13 cellular contexts compared by ENCODE assay signal in genomic region chr4:14180983-14181601, GRCh38.
DNase-seq lines count a peak whose midpoint lies in the region; ATAC-seq and TF ChIP-seq lines count a peak whose summit lies in the region.
"Had no signal": no experiment of that assay in that cellular context is flagged by ENCODE, and none has a peak within 500 bp of the region (broad histone marks: within the 10 kb centered on the region; RNA-seq: fewer than 3 reads in every experiment).

No MANE protein-coding gene starts in this region.

- H4K20me1 ChIP-seq in BLaER1, result peaks cover 12% of the 10 kb centered on the region; the same call in 1 of the 2 replicates

- H3K27ac ChIP-seq in BLaER1 (no peak overlapping the region), lung (ENCODE audit: low read depth in 1 of 2, low read length in 1 of 2) (no peak overlapping the region)
- H3K27ac ChIP-seq: GM23248 had no signal

- H3K36me3 ChIP-seq in BLaER1, result no peaks in the 10 kb centered on the region
- no peaks in the 10 kb centered on the region for H3K36me3 ChIP-seq in lung (ENCODE audit: control insufficient read depth in 2 of 2, insufficient read depth in 2 of 2, low read length in 2 of 2)

- peak; percentile 12 for ATAC-seq in lung (ENCODE audit: insufficient read depth, low FRiP score)
- no peak for ATAC-seq in GM18502 (IDR thresholded peaks at IDR 0.05; ENCODE audit: poor library complexity, unreplicated experiment)

- no peak for TF ChIP-seq CTCF in lung (IDR thresholded peaks at IDR 0.05; ENCODE audit: control extremely low read depth, extremely low read depth)

- peaks cover 47% of the 10 kb centered on the region for H3K27me3 ChIP-seq in BLaER1
- H3K27me3 ChIP-seq in lung (ENCODE audit: control insufficient read depth, insufficient read depth), result no peaks in the 10 kb centered on the region

- H3K4me1 ChIP-seq in BLaER1 (peaks cover 53% of the 10 kb centered on the region), lung (ENCODE audit: control insufficient read depth in 2 of 2, insufficient read depth in 2 of 2, low read length in 2 of 2) (no peaks in the 10 kb centered on the region)

- no peak overlapping the region for H3K9ac ChIP-seq in BLaER1
- H3K9ac ChIP-seq: GM23248 had no signal

- H3K9me3 ChIP-seq in BLaER1 (no peaks in the 10 kb centered on the region), lung (ENCODE audit: control insufficient read depth in 2 of 2, insufficient read depth in 1 of 2, low read length in 1 of 2) (no peaks in the 10 kb centered on the region)

- WGBS in lung, 2 donors, result 57 to 77% methylated on average over 6 of the region's 6 CpGs

- H3K4me2 ChIP-seq in BLaER1, result peak overlapping the region; percentile 68

- DNase-seq in LHCN-M2 (ENCODE audit: low read depth), result peak; percentile 65
- peak; percentile 22 for DNase-seq in astrocyte of the hippocampus (ENCODE audit: low read depth, low spot score)
- no peak for DNase-seq in lung (ENCODE audit: low spot score)
- DNase-seq in KG1 (lab: John Stamatoyannopoulos, UW), result no peak
- DNase-seq in AG20443 (ENCODE audit: low spot score), result no peak
- no peak for DNase-seq in NCI-H1694 (lab: John Stamatoyannopoulos, UW)
- DNase-seq: DMS79 treated with DMSO at 0.1 percent for 48 hours, GM23248, occipital lobe, OCI-M1, T-helper 2 cell had no signal

- H3K4me3 ChIP-seq in BLaER1 (no peak overlapping the region), lung (no peak overlapping the region)
- H3K4me3 ChIP-seq: GM23248 had no signal

Comparison
In these comparisons a context has a peak if more than half of its experiments do, and no peak if none do; other contexts are left out.
1. DNase-seq: peak in LHCN-M2 (single experiment) and astrocyte of the hippocampus (single experiment); none in lung (single experiment), KG1 (single experiment), AG20443 (single experiment) and NCI-H1694 (single experiment).